Comparison of ENCODE assay signal across 8 cellular contexts in genomic region chr10:100637785-100638184, GRCh38.
DNase-seq lines count a peak whose midpoint lies in the region; FAIRE-seq and TF ChIP-seq lines count a peak whose summit lies in the region.

No MANE protein-coding gene starts in this region.

- no peak for FAIRE-seq in astrocyte (lab: Jason Lieb, UNC)

- H3K36me3 Mint-ChIP-seq in astrocyte (ENCODE audit: low read depth, unreplicated experiment) (no peaks in the 10 kb centered on the region), mesothelial cell of epicardium (no peaks in the 10 kb centered on the region)

- H3K4me3 Mint-ChIP-seq in astrocyte (ENCODE audit: unreplicated experiment): no peak overlapping the region
- no peak overlapping the region for H3K4me3 Mint-ChIP-seq in mesothelial cell of epicardium

- no peaks in the 10 kb centered on the region for H3K36me3 ChIP-seq in astrocyte (ENCODE audit: insufficient read depth, low read length)

- H3K9ac ChIP-seq in astrocyte (ENCODE audit: low read length): no peak overlapping the region

- H2AFZ ChIP-seq in astrocyte (ENCODE audit: low read depth, low read length): no peak overlapping the region

- H3K27me3 ChIP-seq in astrocyte (ENCODE audit: insufficient read depth, low read length): peaks cover 33% of the 10 kb centered on the region

- H3K4me1 Mint-ChIP-seq in astrocyte (ENCODE audit: low read depth, unreplicated experiment) (peaks cover 7% of the 10 kb centered on the region), mesothelial cell of epicardium (no peaks in the 10 kb centered on the region)

- no peaks in the 10 kb centered on the region for H4K20me1 ChIP-seq in astrocyte (ENCODE audit: insufficient read depth, low read length)

- H3K27me3 Mint-ChIP-seq in astrocyte (ENCODE audit: low read depth, unreplicated experiment) (peaks cover 63% of the 10 kb centered on the region), mesothelial cell of epicardium (ENCODE audit: low read depth) (peaks cover 85% of the 10 kb centered on the region)

- no peaks in the 10 kb centered on the region for H3K9me3 Mint-ChIP-seq in astrocyte (ENCODE audit: unreplicated experiment)
- H3K9me3 Mint-ChIP-seq in mesothelial cell of epicardium: no peaks in the 10 kb centered on the region

- H3K4me3 ChIP-seq in astrocyte (ENCODE audit: insufficient read depth, low read depth, low read length): no peak overlapping the region

- no peak overlapping the region for H3K4me2 ChIP-seq in astrocyte (ENCODE audit: low read length)

- H3K27ac Mint-ChIP-seq in astrocyte (ENCODE audit: unreplicated experiment): no peak overlapping the region
- H3K27ac Mint-ChIP-seq in mesothelial cell of epicardium: no peak overlapping the region

- no peaks in the 10 kb centered on the region for H3K4me1 ChIP-seq in astrocyte (ENCODE audit: insufficient read depth, low read length)

- no peaks in the 10 kb centered on the region for H3K9me3 ChIP-seq in astrocyte (ENCODE audit: insufficient read depth, low read depth, low read length)

- TF ChIP-seq CTCF in astrocyte (IDR thresholded peaks at IDR 0.05; ENCODE audit: insufficient read depth, low read depth, low read length) (peak; percentile 13), mesothelial cell of epicardium (IDR thresholded peaks at IDR 0.05; ENCODE audit: unreplicated experiment) (peak; percentile 55)

- H3K27ac ChIP-seq in astrocyte (ENCODE audit: low read depth, low read length): no peak overlapping the region

- H3K79me2 ChIP-seq in astrocyte (ENCODE audit: insufficient read depth, low read length): no peaks in the 10 kb centered on the region

- DNase-seq in EL (peak; percentile 26), HT1080 (ENCODE audit: low read depth) (peak; percentile 65), astrocyte (ENCODE audit: low read depth) (no peak), mesothelial cell of epicardium (ENCODE audit: low spot score in 2 of 2, unreplicated experiment in 2 of 2) (no peak), NCI-H2196 treated with DMSO at 0.1 percent for 48 hours (lab: John Stamatoyannopoulos, UW; ENCODE audit: unreplicated experiment) (no peak), DMS153 treated with DMSO at 0.1 percent for 48 hours (lab: John Stamatoyannopoulos, UW; ENCODE audit: unreplicated experiment) (no peak), anterior cingulate cortex (lab: John Stamatoyannopoulos, UW) (no peak), NCI-H1930 (lab: John Stamatoyannopoulos, UW) (no peak)

Comparison
In these comparisons a context has a peak if more than half of its experiments do, and no peak if none do; other contexts are left out.
1. DNase-seq: peak in EL (single experiment) and HT1080 (single experiment); none in astrocyte (single experiment), mesothelial cell of epicardium (0 of 2), NCI-H2196 treated with DMSO at 0.1 percent for 48 hours (single experiment), DMS153 treated with DMSO at 0.1 percent for 48 hours (single experiment), anterior cingulate cortex (0 of 58) and NCI-H1930 (0 of 2).